Comparison of ENCODE assay signal across 1 cellular context in the genomic region with DNA sequence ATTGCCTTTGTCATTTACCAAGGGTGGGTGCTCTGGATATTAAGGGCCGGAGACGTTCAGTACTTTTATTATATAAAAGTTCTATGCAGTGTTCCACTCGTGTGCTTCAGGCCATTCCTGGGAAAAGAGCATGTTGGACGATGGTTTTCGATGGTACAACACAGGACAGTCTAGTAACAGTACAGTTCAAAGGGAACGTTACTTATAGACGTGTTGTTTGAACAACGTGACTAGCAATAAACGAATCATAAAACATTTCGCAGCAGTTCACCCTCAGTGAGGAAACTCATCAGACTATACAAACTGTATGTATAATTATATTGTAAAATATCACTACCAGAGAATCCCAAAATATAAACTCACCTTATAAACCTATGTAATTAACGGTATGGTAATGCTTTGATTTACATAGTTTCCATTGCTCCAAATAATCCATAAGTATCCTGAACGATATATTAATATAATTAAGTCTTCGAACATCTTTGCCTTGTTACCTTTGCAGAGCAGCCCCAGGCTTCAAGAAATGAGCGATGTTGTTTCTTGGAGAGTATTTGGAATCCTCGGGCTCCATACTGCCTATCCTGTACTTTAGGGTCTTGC.
TF ChIP-seq lines count a peak whose summit lies in the region.

No MANE protein-coding gene starts in this region.

TF ChIP-seq in WTC11, 78 proteins besides CTCF, POLR2A, EP300 and RAD21 (continued from another document):
- TF ChIP-seq, protein P1, sequence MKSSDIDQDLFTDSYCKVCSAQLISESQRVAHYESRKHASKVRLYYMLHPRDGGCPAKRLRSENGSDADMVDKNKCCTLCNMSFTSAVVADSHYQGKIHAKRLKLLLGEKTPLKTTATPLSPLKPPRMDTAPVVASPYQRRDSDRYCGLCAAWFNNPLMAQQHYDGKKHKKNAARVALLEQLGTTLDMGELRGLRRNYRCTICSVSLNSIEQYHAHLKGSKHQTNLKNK (CRISPR knock-in tag; IDR thresholded peaks at IDR 0.05) = no peak
- TF ChIP-seq OVOL2 (CRISPR knock-in tag; IDR thresholded peaks at IDR 0.05; ENCODE audit: borderline replicate concordance) (no peak), ZNF121 (CRISPR knock-in tag; IDR thresholded peaks at IDR 0.05) (no peak), ZNF423 (CRISPR knock-in tag; IDR thresholded peaks at IDR 0.05) (no peak), TEAD4 (CRISPR knock-in tag; IDR thresholded peaks at IDR 0.05) (no peak), FOXK1 (CRISPR knock-in tag; IDR thresholded peaks at IDR 0.05) (no peak)
- TF ChIP-seq, protein P2, sequence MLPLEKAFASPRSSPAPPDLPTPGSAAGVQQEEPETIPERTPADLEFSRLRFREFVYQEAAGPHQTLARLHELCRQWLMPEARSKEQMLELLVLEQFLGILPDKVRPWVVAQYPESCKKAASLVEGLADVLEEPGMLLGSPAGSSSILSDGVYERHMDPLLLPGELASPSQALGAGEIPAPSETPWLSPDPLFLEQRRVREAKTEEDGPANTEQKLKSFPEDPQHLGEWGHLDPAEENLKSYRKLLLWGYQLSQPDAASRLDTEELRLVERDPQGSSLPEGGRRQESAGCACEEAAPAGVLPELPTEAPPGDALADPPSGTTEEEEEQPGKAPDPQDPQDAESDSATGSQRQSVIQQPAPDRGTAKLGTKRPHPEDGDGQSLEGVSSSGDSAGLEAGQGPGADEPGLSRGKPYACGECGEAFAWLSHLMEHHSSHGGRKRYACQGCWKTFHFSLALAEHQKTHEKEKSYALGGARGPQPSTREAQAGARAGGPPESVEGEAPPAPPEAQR (CRISPR knock-in tag; IDR thresholded peaks at IDR 0.05) = no peak
- TF ChIP-seq, protein P3, sequence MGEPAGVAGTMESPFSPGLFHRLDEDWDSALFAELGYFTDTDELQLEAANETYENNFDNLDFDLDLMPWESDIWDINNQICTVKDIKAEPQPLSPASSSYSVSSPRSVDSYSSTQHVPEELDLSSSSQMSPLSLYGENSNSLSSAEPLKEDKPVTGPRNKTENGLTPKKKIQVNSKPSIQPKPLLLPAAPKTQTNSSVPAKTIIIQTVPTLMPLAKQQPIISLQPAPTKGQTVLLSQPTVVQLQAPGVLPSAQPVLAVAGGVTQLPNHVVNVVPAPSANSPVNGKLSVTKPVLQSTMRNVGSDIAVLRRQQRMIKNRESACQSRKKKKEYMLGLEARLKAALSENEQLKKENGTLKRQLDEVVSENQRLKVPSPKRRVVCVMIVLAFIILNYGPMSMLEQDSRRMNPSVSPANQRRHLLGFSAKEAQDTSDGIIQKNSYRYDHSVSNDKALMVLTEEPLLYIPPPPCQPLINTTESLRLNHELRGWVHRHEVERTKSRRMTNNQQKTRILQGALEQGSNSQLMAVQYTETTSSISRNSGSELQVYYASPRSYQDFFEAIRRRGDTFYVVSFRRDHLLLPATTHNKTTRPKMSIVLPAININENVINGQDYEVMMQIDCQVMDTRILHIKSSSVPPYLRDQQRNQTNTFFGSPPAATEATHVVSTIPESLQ (CRISPR knock-in tag; IDR thresholded peaks at IDR 0.05) = no peak
- TF ChIP-seq, protein P4, sequence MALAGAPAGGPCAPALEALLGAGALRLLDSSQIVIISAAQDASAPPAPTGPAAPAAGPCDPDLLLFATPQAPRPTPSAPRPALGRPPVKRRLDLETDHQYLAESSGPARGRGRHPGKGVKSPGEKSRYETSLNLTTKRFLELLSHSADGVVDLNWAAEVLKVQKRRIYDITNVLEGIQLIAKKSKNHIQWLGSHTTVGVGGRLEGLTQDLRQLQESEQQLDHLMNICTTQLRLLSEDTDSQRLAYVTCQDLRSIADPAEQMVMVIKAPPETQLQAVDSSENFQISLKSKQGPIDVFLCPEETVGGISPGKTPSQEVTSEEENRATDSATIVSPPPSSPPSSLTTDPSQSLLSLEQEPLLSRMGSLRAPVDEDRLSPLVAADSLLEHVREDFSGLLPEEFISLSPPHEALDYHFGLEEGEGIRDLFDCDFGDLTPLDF (CRISPR knock-in tag; IDR thresholded peaks at IDR 0.05) = no peak
- TF ChIP-seq, protein P5, sequence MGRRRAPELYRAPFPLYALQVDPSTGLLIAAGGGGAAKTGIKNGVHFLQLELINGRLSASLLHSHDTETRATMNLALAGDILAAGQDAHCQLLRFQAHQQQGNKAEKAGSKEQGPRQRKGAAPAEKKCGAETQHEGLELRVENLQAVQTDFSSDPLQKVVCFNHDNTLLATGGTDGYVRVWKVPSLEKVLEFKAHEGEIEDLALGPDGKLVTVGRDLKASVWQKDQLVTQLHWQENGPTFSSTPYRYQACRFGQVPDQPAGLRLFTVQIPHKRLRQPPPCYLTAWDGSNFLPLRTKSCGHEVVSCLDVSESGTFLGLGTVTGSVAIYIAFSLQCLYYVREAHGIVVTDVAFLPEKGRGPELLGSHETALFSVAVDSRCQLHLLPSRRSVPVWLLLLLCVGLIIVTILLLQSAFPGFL (CRISPR knock-in tag; IDR thresholded peaks at IDR 0.05; ENCODE audit: borderline replicate concordance) = no peak
- TF ChIP-seq, protein P6, sequence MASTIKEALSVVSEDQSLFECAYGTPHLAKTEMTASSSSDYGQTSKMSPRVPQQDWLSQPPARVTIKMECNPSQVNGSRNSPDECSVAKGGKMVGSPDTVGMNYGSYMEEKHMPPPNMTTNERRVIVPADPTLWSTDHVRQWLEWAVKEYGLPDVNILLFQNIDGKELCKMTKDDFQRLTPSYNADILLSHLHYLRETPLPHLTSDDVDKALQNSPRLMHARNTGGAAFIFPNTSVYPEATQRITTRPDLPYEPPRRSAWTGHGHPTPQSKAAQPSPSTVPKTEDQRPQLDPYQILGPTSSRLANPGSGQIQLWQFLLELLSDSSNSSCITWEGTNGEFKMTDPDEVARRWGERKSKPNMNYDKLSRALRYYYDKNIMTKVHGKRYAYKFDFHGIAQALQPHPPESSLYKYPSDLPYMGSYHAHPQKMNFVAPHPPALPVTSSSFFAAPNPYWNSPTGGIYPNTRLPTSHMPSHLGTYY (CRISPR knock-in tag; IDR thresholded peaks at IDR 0.05) = no peak
- TF ChIP-seq, protein P7, sequence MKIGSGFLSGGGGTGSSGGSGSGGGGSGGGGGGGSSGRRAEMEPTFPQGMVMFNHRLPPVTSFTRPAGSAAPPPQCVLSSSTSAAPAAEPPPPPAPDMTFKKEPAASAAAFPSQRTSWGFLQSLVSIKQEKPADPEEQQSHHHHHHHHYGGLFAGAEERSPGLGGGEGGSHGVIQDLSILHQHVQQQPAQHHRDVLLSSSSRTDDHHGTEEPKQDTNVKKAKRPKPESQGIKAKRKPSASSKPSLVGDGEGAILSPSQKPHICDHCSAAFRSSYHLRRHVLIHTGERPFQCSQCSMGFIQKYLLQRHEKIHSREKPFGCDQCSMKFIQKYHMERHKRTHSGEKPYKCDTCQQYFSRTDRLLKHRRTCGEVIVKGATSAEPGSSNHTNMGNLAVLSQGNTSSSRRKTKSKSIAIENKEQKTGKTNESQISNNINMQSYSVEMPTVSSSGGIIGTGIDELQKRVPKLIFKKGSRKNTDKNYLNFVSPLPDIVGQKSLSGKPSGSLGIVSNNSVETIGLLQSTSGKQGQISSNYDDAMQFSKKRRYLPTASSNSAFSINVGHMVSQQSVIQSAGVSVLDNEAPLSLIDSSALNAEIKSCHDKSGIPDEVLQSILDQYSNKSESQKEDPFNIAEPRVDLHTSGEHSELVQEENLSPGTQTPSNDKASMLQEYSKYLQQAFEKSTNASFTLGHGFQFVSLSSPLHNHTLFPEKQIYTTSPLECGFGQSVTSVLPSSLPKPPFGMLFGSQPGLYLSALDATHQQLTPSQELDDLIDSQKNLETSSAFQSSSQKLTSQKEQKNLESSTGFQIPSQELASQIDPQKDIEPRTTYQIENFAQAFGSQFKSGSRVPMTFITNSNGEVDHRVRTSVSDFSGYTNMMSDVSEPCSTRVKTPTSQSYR (CRISPR knock-in tag; IDR thresholded peaks at IDR 0.05) = no peak
